Comparison of ENCODE assay signal across 1 cellular context in genomic region chr1:144551543-144552424, GRCh38.
TF ChIP-seq lines count a peak whose summit lies in the region.

No MANE protein-coding gene starts in this region.

TF ChIP-seq in K562, 482 proteins besides CTCF, POLR2A, EP300 and RAD21 (continued from another document and continues in another):
- TF ChIP-seq PTBP1 (IDR thresholded peaks at IDR 0.05; ENCODE audit: low read depth, low read length) (no peak), NCOA1 (IDR thresholded peaks at IDR 0.05; ENCODE audit: low read depth) (peak; percentile 47; the same call in 1 of the 2 replicates), TFAM (CRISPR knock-in tag; conservative IDR thresholded peaks at IDR 0.05) (no peak), EZH2 (IDR thresholded peaks at IDR 0.05; ENCODE audit: borderline replicate concordance, low read depth, low read length) (no peak), HLTF (IDR thresholded peaks at IDR 0.05) (peak; percentile 93), POU5F1 (IDR thresholded peaks at IDR 0.05; ENCODE audit: borderline replicate concordance, low read depth, low read length, partially characterized antibody) (no peak), MAZ (CRISPR knock-in tag; conservative IDR thresholded peaks at IDR 0.05 in 1 of 2, IDR thresholded peaks at IDR 0.05 in 1 of 2) (peak; percentile 74 to 93), ETV6 (IDR thresholded peaks at IDR 0.05; ENCODE audit: borderline replicate concordance in 1 of 2, low read depth in 2 of 2, low read length in 1 of 2) (peak in 1 of 2 experiments; percentile 62; a peak in 1 of 4 replicates), ETV6 (CRISPR knock-in tag; IDR thresholded peaks at IDR 0.05; ENCODE audit: borderline replicate concordance) (0 out of 2 replicates have a peak, but pooled peaks have one; percentile 14), DPF2 (IDR thresholded peaks at IDR 0.05) (peak; percentile 89), BACH1 (tag; IDR thresholded peaks at IDR 0.05) (no peak), BMI1 (IDR thresholded peaks at IDR 0.05; ENCODE audit: low read length) (no peak), MAFF (IDR thresholded peaks at IDR 0.05; ENCODE audit: low read length) (peak; percentile 62), ARID1B (IDR thresholded peaks at IDR 0.05) (peak; percentile 75), THRAP3 (IDR thresholded peaks at IDR 0.05; ENCODE audit: borderline replicate concordance) (peak; percentile 97; the same call in 1 of the 2 replicates), NUFIP1 (IDR thresholded peaks at IDR 0.05; ENCODE audit: partially characterized antibody) (peak; percentile 78), ZNF407 (IDR thresholded peaks at IDR 0.05; ENCODE audit: low read depth) (no peak), ZSCAN32 (CRISPR knock-in tag; IDR thresholded peaks at IDR 0.05) (peak; percentile 76), KLF13 (tag; IDR thresholded peaks at IDR 0.05; ENCODE audit: borderline replicate concordance, low read depth) (no peak), LEF1 (IDR thresholded peaks at IDR 0.05) (peak; percentile 75), GATAD2A (IDR thresholded peaks at IDR 0.05) (peak; percentile 91), ATF4 (CRISPR knock-in tag; IDR thresholded peaks at IDR 0.05) (peak; percentile 88), ZKSCAN8 (CRISPR knock-in tag; IDR thresholded peaks at IDR 0.05) (no peak), UBTF (IDR thresholded peaks at IDR 0.05; ENCODE audit: borderline replicate concordance in 1 of 2, low read depth in 2 of 2, low read length in 2 of 2) (no peak), ZBTB1 (CRISPR knock-in tag; IDR thresholded peaks at IDR 0.05; ENCODE audit: borderline replicate concordance, low read depth) (no peak; the same call in 1 of the 2 replicates)
- TF ChIP-seq, protein P1, sequence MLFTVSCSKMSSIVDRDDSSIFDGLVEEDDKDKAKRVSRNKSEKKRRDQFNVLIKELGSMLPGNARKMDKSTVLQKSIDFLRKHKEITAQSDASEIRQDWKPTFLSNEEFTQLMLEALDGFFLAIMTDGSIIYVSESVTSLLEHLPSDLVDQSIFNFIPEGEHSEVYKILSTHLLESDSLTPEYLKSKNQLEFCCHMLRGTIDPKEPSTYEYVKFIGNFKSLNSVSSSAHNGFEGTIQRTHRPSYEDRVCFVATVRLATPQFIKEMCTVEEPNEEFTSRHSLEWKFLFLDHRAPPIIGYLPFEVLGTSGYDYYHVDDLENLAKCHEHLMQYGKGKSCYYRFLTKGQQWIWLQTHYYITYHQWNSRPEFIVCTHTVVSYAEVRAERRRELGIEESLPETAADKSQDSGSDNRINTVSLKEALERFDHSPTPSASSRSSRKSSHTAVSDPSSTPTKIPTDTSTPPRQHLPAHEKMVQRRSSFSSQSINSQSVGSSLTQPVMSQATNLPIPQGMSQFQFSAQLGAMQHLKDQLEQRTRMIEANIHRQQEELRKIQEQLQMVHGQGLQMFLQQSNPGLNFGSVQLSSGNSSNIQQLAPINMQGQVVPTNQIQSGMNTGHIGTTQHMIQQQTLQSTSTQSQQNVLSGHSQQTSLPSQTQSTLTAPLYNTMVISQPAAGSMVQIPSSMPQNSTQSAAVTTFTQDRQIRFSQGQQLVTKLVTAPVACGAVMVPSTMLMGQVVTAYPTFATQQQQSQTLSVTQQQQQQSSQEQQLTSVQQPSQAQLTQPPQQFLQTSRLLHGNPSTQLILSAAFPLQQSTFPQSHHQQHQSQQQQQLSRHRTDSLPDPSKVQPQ (CRISPR knock-in tag; IDR thresholded peaks at IDR 0.05; ENCODE audit: borderline replicate concordance) = no peak
- TF ChIP-seq, protein P2, sequence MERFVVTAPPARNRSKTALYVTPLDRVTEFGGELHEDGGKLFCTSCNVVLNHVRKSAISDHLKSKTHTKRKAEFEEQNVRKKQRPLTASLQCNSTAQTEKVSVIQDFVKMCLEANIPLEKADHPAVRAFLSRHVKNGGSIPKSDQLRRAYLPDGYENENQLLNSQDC (CRISPR knock-in tag; IDR thresholded peaks at IDR 0.05) = peak; percentile 99
- TF ChIP-seq, protein P3, sequence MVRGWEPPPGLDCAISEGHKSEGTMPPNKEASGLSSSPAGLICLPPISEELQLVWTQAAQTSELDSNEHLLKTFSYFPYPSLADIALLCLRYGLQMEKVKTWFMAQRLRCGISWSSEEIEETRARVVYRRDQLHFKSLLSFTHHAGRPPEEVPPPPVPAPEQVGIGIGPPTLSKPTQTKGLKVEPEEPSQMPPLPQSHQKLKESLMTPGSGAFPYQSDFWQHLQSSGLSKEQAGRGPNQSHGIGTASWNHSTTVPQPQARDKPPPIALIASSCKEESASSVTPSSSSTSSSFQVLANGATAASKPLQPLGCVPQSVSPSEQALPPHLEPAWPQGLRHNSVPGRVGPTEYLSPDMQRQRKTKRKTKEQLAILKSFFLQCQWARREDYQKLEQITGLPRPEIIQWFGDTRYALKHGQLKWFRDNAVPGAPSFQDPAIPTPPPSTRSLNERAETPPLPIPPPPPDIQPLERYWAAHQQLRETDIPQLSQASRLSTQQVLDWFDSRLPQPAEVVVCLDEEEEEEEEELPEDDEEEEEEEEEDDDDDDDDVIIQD (CRISPR knock-in tag; IDR thresholded peaks at IDR 0.05) = no peak
- TF ChIP-seq, protein P4, sequence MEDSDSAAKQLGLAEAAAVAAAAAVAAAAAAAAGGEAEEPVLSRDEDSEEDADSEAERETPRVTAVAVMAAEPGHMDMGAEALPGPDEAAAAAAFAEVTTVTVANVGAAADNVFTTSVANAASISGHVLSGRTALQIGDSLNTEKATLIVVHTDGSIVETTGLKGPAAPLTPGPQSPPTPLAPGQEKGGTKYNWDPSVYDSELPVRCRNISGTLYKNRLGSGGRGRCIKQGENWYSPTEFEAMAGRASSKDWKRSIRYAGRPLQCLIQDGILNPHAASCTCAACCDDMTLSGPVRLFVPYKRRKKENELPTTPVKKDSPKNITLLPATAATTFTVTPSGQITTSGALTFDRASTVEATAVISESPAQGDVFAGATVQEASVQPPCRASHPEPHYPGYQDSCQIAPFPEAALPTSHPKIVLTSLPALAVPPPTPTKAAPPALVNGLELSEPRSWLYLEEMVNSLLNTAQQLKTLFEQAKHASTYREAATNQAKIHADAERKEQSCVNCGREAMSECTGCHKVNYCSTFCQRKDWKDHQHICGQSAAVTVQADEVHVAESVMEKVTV (CRISPR knock-in tag; IDR thresholded peaks at IDR 0.05) = peak; percentile 50; the same call in 1 of the 2 replicates
